Comparison of ENCODE assay signal across 9 cellular contexts in genomic region chr11:44568358-44568705, GRCh38. TPM values are rescaled to one million over a fixed set of nuclear protein-coding genes. Genes with fewer than 3 reads are reported as not detected.
DNase-seq lines count a peak whose midpoint lies in the region; ATAC-seq, FAIRE-seq and TF ChIP-seq lines count a peak whose summit lies in the region.
"Had no signal": no experiment of that assay in that cellular context is flagged by ENCODE, and none has a peak within 500 bp of the region (broad histone marks: within the 10 kb centered on the region; RNA-seq: fewer than 3 reads in every experiment).

No MANE protein-coding gene starts in this region.

- peak overlapping the region; percentile 97 for H3K4me2 ChIP-seq in keratinocyte (ENCODE audit: control insufficient read depth, extremely low read depth, insufficient read depth, low read depth, low read length)

- FAIRE-seq in keratinocyte (lab: Jason Lieb, UNC): no peak

- peaks cover 72% of the 10 kb centered on the region for H3K4me1 ChIP-seq in keratinocyte (ENCODE audit: control insufficient read depth, extremely low read depth, insufficient read depth, low read length)
- H3K4me1 ChIP-seq in subcutaneous abdominal adipose tissue (ENCODE audit: control insufficient read depth in 5 of 5, insufficient read depth in 5 of 5, low read length in 5 of 5): peaks cover 20 to 85% (median 55%) of the 10 kb centered on the region in 5 donors

- DNase-seq in activated CD4-positive, alpha-beta T cell treated with anti-CD3 and anti-CD28 coated beads, Interleukin-2, amount 10 ng/mL, durations not matched to agents 7 days and 5 days: no peak
- DNase-seq in activated CD4-positive, alpha-beta T cell treated with anti-CD3 and anti-CD28 coated beads, Interleukin-2, amount 50 U/mL, for 4 hours: no peak
- DNase-seq in activated CD8-positive, alpha-beta T cell treated with anti-CD3 and anti-CD28 coated beads for 36 hours: no peak
- DNase-seq in keratinocyte (ENCODE audit: low read depth, low spot score): no peak
- no peak for DNase-seq in dedifferentiated amniotic fluid mesenchymal stem cell (ENCODE audit: extremely low spot score)
- no peak for DNase-seq in NCI-H345 treated with DMSO at 0.1 percent for 48 hours (lab: John Stamatoyannopoulos, UW; ENCODE audit: unreplicated experiment)
- DNase-seq: ACHN had no signal

- peak overlapping the region; percentile 79 for H3K27ac Mint-ChIP-seq in activated CD4-positive, alpha-beta T cell treated with anti-CD3 and anti-CD28 coated beads, Interleukin-2, amount 10 ng/mL, durations not matched to agents 7 days and 5 days
- H3K27ac Mint-ChIP-seq in activated CD8-positive, alpha-beta T cell treated with anti-CD3 and anti-CD28 coated beads for 36 hours: peak overlapping the region; percentile 92

- no peak for TF ChIP-seq CTCF in activated CD8-positive, alpha-beta T cell treated with anti-CD3 and anti-CD28 coated beads for 36 hours (IDR thresholded peaks at IDR 0.05)
- TF ChIP-seq CTCF in keratinocyte (optimal IDR thresholded peaks at IDR 0.05 in 1 of 3, IDR thresholded peaks at IDR 0.05 in 1 of 3, conservative IDR thresholded peaks at IDR 0.05 in 1 of 3; ENCODE audit: extremely low read depth in 1 of 3, insufficient read depth in 2 of 3, low read length in 3 of 3): no peak

- peaks cover 31% of the 10 kb centered on the region for H3K36me3 Mint-ChIP-seq in activated CD4-positive, alpha-beta T cell treated with anti-CD3 and anti-CD28 coated beads, Interleukin-2, amount 10 ng/mL, durations not matched to agents 7 days and 5 days (ENCODE audit: low read depth)
- H3K36me3 Mint-ChIP-seq in activated CD8-positive, alpha-beta T cell treated with anti-CD3 and anti-CD28 coated beads for 36 hours (ENCODE audit: low read depth): peaks cover 72% of the 10 kb centered on the region

- H3K4me1 Mint-ChIP-seq in activated CD4-positive, alpha-beta T cell treated with anti-CD3 and anti-CD28 coated beads, Interleukin-2, amount 10 ng/mL, durations not matched to agents 7 days and 5 days: peaks cover 83% of the 10 kb centered on the region
- peaks cover 64% of the 10 kb centered on the region for H3K4me1 Mint-ChIP-seq in activated CD8-positive, alpha-beta T cell treated with anti-CD3 and anti-CD28 coated beads for 36 hours (ENCODE audit: low read depth)

- dilution Hi-C loops in keratinocyte (cut with MboI; ENCODE audit: extremely low pct_ligation_motif_present, low sequenced_read_pairs): no loop called here

- H3K27me3 ChIP-seq in keratinocyte (ENCODE audit: control insufficient read depth, extremely low read depth, insufficient read depth, low read length) (no peaks in the 10 kb centered on the region), subcutaneous abdominal adipose tissue (ENCODE audit: control insufficient read depth in 5 of 5, insufficient read depth in 4 of 5, low read length in 5 of 5) (no peaks in the 10 kb centered on the region)

- peak overlapping the region; percentile 78 for H3K9ac ChIP-seq in keratinocyte (ENCODE audit: control insufficient read depth, extremely low read depth, insufficient read depth, low read length)
- H3K9ac ChIP-seq in subcutaneous abdominal adipose tissue (ENCODE audit: low read length in 5 of 5): peak overlapping the region in 4 of 5 donors; percentile 23 to 64 (median 54)

- peak overlapping the region; percentile 88 for H3K27ac ChIP-seq in keratinocyte (ENCODE audit: control insufficient read depth, insufficient read depth, low read length)
- peak overlapping the region; percentile 74 for H3K27ac ChIP-seq in subcutaneous abdominal adipose tissue (ENCODE audit: low read depth, low read length)

- H3K9me1 ChIP-seq in keratinocyte (ENCODE audit: control insufficient read depth, extremely low read depth, insufficient read depth, low read length): peaks cover 2% of the 10 kb centered on the region

- no peak overlapping the region for H3K4me3 ChIP-seq in keratinocyte (ENCODE audit: control insufficient read depth in 2 of 3, extremely low read depth in 1 of 3, insufficient read depth in 2 of 3, low read depth in 1 of 3, low read length in 3 of 3)
- H3K4me3 ChIP-seq in subcutaneous abdominal adipose tissue (ENCODE audit: low read depth in 1 of 5, low read length in 5 of 5): peak overlapping the region in 1 of 5 donors; percentile 6

- peaks cover 3% of the 10 kb centered on the region for H3K9me3 Mint-ChIP-seq in activated CD4-positive, alpha-beta T cell treated with anti-CD3 and anti-CD28 coated beads, Interleukin-2, amount 10 ng/mL, durations not matched to agents 7 days and 5 days
- H3K9me3 Mint-ChIP-seq in activated CD8-positive, alpha-beta T cell treated with anti-CD3 and anti-CD28 coated beads for 36 hours: peaks cover 7% of the 10 kb centered on the region

- no peaks in the 10 kb centered on the region for H3K9me3 ChIP-seq in keratinocyte (ENCODE audit: control insufficient read depth, low read depth, low read length)
- no peaks in the 10 kb centered on the region for H3K9me3 ChIP-seq in subcutaneous abdominal adipose tissue (ENCODE audit: control insufficient read depth in 5 of 5, low read length in 5 of 5)

- H3K4me3 Mint-ChIP-seq in activated CD4-positive, alpha-beta T cell treated with anti-CD3 and anti-CD28 coated beads, Interleukin-2, amount 10 ng/mL, durations not matched to agents 7 days and 5 days: peak overlapping the region; percentile 86
- peak overlapping the region; percentile 82 for H3K4me3 Mint-ChIP-seq in activated CD8-positive, alpha-beta T cell treated with anti-CD3 and anti-CD28 coated beads for 36 hours

- no peak for ATAC-seq in activated CD8-positive, alpha-beta T cell treated with anti-CD3 and anti-CD28 coated beads for 36 hours
- no peak for ATAC-seq in HG02763 (IDR thresholded peaks at IDR 0.05; ENCODE audit: unreplicated experiment)

- no peaks in the 10 kb centered on the region for H4K20me1 ChIP-seq in keratinocyte (ENCODE audit: control insufficient read depth, extremely low read depth, insufficient read depth, low read length)

- peaks cover 64% of the 10 kb centered on the region for H3K79me2 ChIP-seq in keratinocyte (ENCODE audit: control insufficient read depth, insufficient read depth, low read length)

- H3K36me3 ChIP-seq in keratinocyte (ENCODE audit: control insufficient read depth in 2 of 2, extremely low read depth in 1 of 2, insufficient read depth in 2 of 2, low read length in 2 of 2): peaks cover 9 to 10% of the 10 kb centered on the region in 2 experiments
- H3K36me3 ChIP-seq in subcutaneous abdominal adipose tissue (ENCODE audit: control insufficient read depth in 5 of 5, insufficient read depth in 5 of 5, low read length in 5 of 5): no peaks in the 10 kb centered on the region

- no peak overlapping the region for H2AFZ ChIP-seq in keratinocyte (ENCODE audit: control insufficient read depth, low read length)

- POLR2A ChIA-PET in activated CD4-positive, alpha-beta T cell treated with anti-CD3 and anti-CD28 coated beads, Interleukin-2, amount 10 ng/mL, durations not matched to agents 7 days and 5 days (lab: Charles Lee): interaction anchor here (1.5 kb wide), 1 partner anchor 43 kb away, joined by 4 read pairs; no protein-coding TSS in a partner anchor
- POLR2A ChIA-PET in activated CD8-positive, alpha-beta T cell treated with anti-CD3 and anti-CD28 coated beads for 36 hours (lab: Charles Lee): interaction anchor here (0.9 to 2.9 kb wide), 5 partner anchors 8 to 44 kb away, joined by 3 to 17 read pairs (median 6); no protein-coding TSS in a partner anchor

- H3K27me3 Mint-ChIP-seq in activated CD4-positive, alpha-beta T cell treated with anti-CD3 and anti-CD28 coated beads, Interleukin-2, amount 10 ng/mL, durations not matched to agents 7 days and 5 days: no peaks in the 10 kb centered on the region
- no peaks in the 10 kb centered on the region for H3K27me3 Mint-ChIP-seq in activated CD8-positive, alpha-beta T cell treated with anti-CD3 and anti-CD28 coated beads for 36 hours

- CTCF ChIA-PET in activated CD4-positive, alpha-beta T cell treated with anti-CD3 and anti-CD28 coated beads, Interleukin-2, amount 10 ng/mL, durations not matched to agents 7 days and 5 days (lab: Charles Lee): interaction anchor here (1.4 to 4.9 kb wide), 2 partner anchors 8 to 49 kb away, joined by 7 to 27 read pairs; no protein-coding TSS in a partner anchor
- CTCF ChIA-PET in activated CD8-positive, alpha-beta T cell treated with anti-CD3 and anti-CD28 coated beads for 36 hours (lab: Charles Lee): interaction anchor here (0.7 to 1.8 kb wide), 4 partner anchors 8 to 49 kb away, joined by 3 to 7 read pairs (median 6); no protein-coding TSS in a partner anchor

- intact Hi-C loops in activated CD8-positive, alpha-beta T cell treated with anti-CD3 and anti-CD28 coated beads for 36 hours (cut with micrococcal nuclease): no loop called here

RNA-seq across cellular contexts. Expression of gene CD82, which starts 2.9 kb away (rescaled TPM):
- total RNA-seq in activated CD4-positive, alpha-beta T cell treated with anti-CD3 and anti-CD28 coated beads, Interleukin-2, amount 10 ng/mL, durations not matched to agents 7 days and 5 days: 100 to 1,000 TPM; 126 to 128 TPM
- total RNA-seq in activated CD8-positive, alpha-beta T cell treated with anti-CD3 and anti-CD28 coated beads for 36 hours: 100 to 1,000 TPM; 289 to 319 TPM
- polyA plus RNA-seq in keratinocyte: 118 to 209 TPM (median 204 TPM) in 3 replicates
- polyA plus RNA-seq in keratinocyte (2011; ENCODE audit: low read depth): 32.3 TPM
- 54.2 and 96.1 TPM in 2 replicates for polyA plus RNA-seq in keratinocyte (2011; cell fraction: cytosol; rRNA removed)
- 291 and 302 TPM in 2 replicates for polyA plus RNA-seq in keratinocyte (2011; cell fraction: nucleus; rRNA removed)
- polyA plus RNA-seq in keratinocyte (2012; ENCODE audit: low replicate concordance): 102 and 180 TPM in 2 replicates
- polyA minus RNA-seq in keratinocyte: 136 to 381 TPM (median 165 TPM) in 3 replicates
- polyA minus RNA-seq in keratinocyte (2011; cell fraction: cytosol; rRNA and poly(A)+ RNA removed): 148 TPM
- 171 and 244 TPM in 2 replicates for polyA minus RNA-seq in keratinocyte (2011; cell fraction: nucleus; rRNA and poly(A)+ RNA removed)
